In genomic region chr1:40383488-40384412, GRCh38 we compare ENCODE assay signal across 8 cellular contexts. TPM values are rescaled to one million over a fixed set of nuclear protein-coding genes. Genes with fewer than 3 reads are reported as not detected.
DNase-seq lines count a peak whose midpoint lies in the region; ATAC-seq, FAIRE-seq and TF ChIP-seq lines count a peak whose summit lies in the region.

No MANE protein-coding gene starts in this region.

- DNase-seq in AG04450 (ENCODE audit: low read depth, low spot score) = no peak
- peak; percentile 52 for DNase-seq in HuH-7 (ENCODE audit: low spot score)
- DNase-seq in astrocyte (ENCODE audit: low read depth) = peak; percentile 84
- peak; percentile 46 for DNase-seq in mucosa of gallbladder (ENCODE audit: low spot score)
- DNase-seq in stimulated activated CD4-positive, alpha-beta T cell treated with anti-CD3 and anti-CD28 coated beads, Interleukin-12 subunit alpha, Interleukin-12 subunit beta, amount 100 ng/mL, for 4 hours = no peak
- DNase-seq in GM10266 (ENCODE audit: extremely low spot score) = no peak

- H3K27ac Mint-ChIP-seq in astrocyte (ENCODE audit: unreplicated experiment) = peak overlapping the region; percentile 75

- no peaks in the 10 kb centered on the region for H3K9me3 Mint-ChIP-seq in astrocyte (ENCODE audit: unreplicated experiment)

- no peak overlapping the region for H2AFZ ChIP-seq in astrocyte (ENCODE audit: low read depth, low read length)

- H3K4me3 Mint-ChIP-seq in astrocyte (ENCODE audit: unreplicated experiment) = no peak overlapping the region

- H3K9me3 ChIP-seq in AG04450 (ENCODE audit: control insufficient read depth, insufficient read depth, low read length) = no peaks in the 10 kb centered on the region
- no peaks in the 10 kb centered on the region for H3K9me3 ChIP-seq in astrocyte (ENCODE audit: insufficient read depth, low read depth, low read length)

- CTCF ChIA-PET in AG04450 (lab: Charles Lee) = interaction anchor here (0.6 to 3.4 kb wide), 4 partner anchors 20 to 240 kb away, joined by 3 to 16 read pairs (median 8); no protein-coding TSS in a partner anchor

- no peaks in the 10 kb centered on the region for H3K27me3 Mint-ChIP-seq in astrocyte (ENCODE audit: low read depth, unreplicated experiment)

- no peaks in the 10 kb centered on the region for H3K36me3 ChIP-seq in astrocyte (ENCODE audit: insufficient read depth, low read length)

- TF ChIP-seq CTCF in AG04450 (IDR thresholded peaks at IDR 0.05; ENCODE audit: low read depth, low read length) (no peak), astrocyte (IDR thresholded peaks at IDR 0.05; ENCODE audit: insufficient read depth, low read depth, low read length) (no peak), GM10266 (IDR thresholded peaks at IDR 0.05; ENCODE audit: control insufficient read depth, insufficient read depth, low read depth, missing control alignments) (no peak)

- H3K4me1 Mint-ChIP-seq in astrocyte (ENCODE audit: low read depth, unreplicated experiment) = peaks cover 39% of the 10 kb centered on the region

- H3K27me3 ChIP-seq in AG04450 (ENCODE audit: control insufficient read depth, insufficient read depth, low read length) = no peaks in the 10 kb centered on the region
- no peaks in the 10 kb centered on the region for H3K27me3 ChIP-seq in astrocyte (ENCODE audit: insufficient read depth, low read length)

- H3K79me2 ChIP-seq in astrocyte (ENCODE audit: insufficient read depth, low read length) = peaks cover 63% of the 10 kb centered on the region

- H3K4me2 ChIP-seq in astrocyte (ENCODE audit: low read length) = peak overlapping the region; percentile 56

- peaks cover 49% of the 10 kb centered on the region for H4K20me1 ChIP-seq in astrocyte (ENCODE audit: insufficient read depth, low read length)

- POLR2A ChIA-PET in AG04450 (lab: Yijun Ruan, JAX) = interaction anchor here (0.5 to 1.0 kb wide), 2 partner anchors 10 to 77 kb away, joined by 3 to 5 read pairs; partner anchors contain the start of gene SMAP2

- peaks cover 10% of the 10 kb centered on the region for H3K4me1 ChIP-seq in astrocyte (ENCODE audit: insufficient read depth, low read length)

- H3K36me3 Mint-ChIP-seq in astrocyte (ENCODE audit: low read depth, unreplicated experiment) = peaks cover 6% of the 10 kb centered on the region

- ATAC-seq in GM19351 (IDR thresholded peaks at IDR 0.05; ENCODE audit: unreplicated experiment) = no peak
- ATAC-seq in HG02623 (IDR thresholded peaks at IDR 0.05; ENCODE audit: unreplicated experiment) = no peak

- H3K4me3 ChIP-seq in AG04450 (ENCODE audit: low read depth, low read length) = peak overlapping the region; percentile 33
- no peak overlapping the region for H3K4me3 ChIP-seq in astrocyte (ENCODE audit: insufficient read depth, low read depth, low read length)

- H3K27ac ChIP-seq in AG04450 (ENCODE audit: low read depth, low read length) (peak overlapping the region; percentile 92), astrocyte (ENCODE audit: low read depth, low read length) (peak overlapping the region; percentile 36)

- no peak for FAIRE-seq in astrocyte (lab: Jason Lieb, UNC)

- peak overlapping the region; percentile 45 for H3K9ac ChIP-seq in astrocyte (ENCODE audit: low read length)

RNA-seq across cellular contexts. Expression of gene SMAP2, which starts 10.2 kb away (rescaled TPM):
- polyA plus RNA-seq in AG04450 (2011; rRNA removed) = 22.5 and 24.4 TPM in 2 replicates
- 29.0 and 32.0 TPM in 2 replicates for polyA minus RNA-seq in AG04450 (2011; rRNA and poly(A)+ RNA removed)
- total RNA-seq in astrocyte = 16.8 and 18.3 TPM in 2 replicates
- total RNA-seq in mucosa of gallbladder = 47.6 TPM

Comparison
In these comparisons a context has a peak if more than half of its experiments do, and no peak if none do; other contexts are left out.
1. DNase-seq: peak in HuH-7 (single experiment), astrocyte (single experiment) and mucosa of gallbladder (single experiment); none in AG04450 (single experiment), stimulated activated CD4-positive, alpha-beta T cell treated with anti-CD3 and anti-CD28 coated beads, Interleukin-12 subunit alpha, Interleukin-12 subunit beta, amount 100 ng/mL, for 4 hours (single experiment) and GM10266 (single experiment).